Comparison of ENCODE assay signal across 22 cellular contexts in genomic region chr11:130171534-130171933, GRCh38.
"Had no signal": no experiment of that assay in that cellular context is flagged by ENCODE, and none has a peak within 500 bp of the region (broad histone marks: within the 10 kb centered on the region; RNA-seq: fewer than 3 reads in every experiment).

No MANE protein-coding gene starts in this region.

- ATAC-seq: activated CD8-positive, alpha-beta T cell treated with anti-CD3 and anti-CD28 coated beads for 36 hours; activated T-helper 17 cell treated with anti-CD3 and anti-CD28 coated beads, Interleukin-2, amount 50 U/mL, for 72 hours; effector memory CD8-positive, alpha-beta T cell; foreskin keratinocyte; natural killer cell; pancreas; right lobe of liver; upper lobe of right lung had no signal

- H3K4me1 ChIP-seq: right lobe of liver, upper lobe of right lung had no signal

- H3K36me3 ChIP-seq: cardiac muscle cell, neutrophil, pancreas, right lobe of liver, stomach, upper lobe of right lung had no signal

- H3K27me3 ChIP-seq: foreskin keratinocyte, hepatocyte, pancreas, right lobe of liver, stomach, upper lobe of right lung had no signal

- DNase-seq: activated B cell treated with CpG ODN at 0.5 μM for 24 hours; activated CD4-positive, alpha-beta T cell treated with anti-CD3 and anti-CD28 coated beads for 4 hours; activated CD8-positive, alpha-beta T cell treated with anti-CD3 and anti-CD28 coated beads for 36 hours; activated naive CD4-positive, alpha-beta T cell; activated naive CD8-positive, alpha-beta T cell treated with anti-CD3 and anti-CD28 coated beads for 36 hours; activated T-cell treated with anti-CD3 and anti-CD28 coated beads, Interleukin-2, amount 50 U/mL, for 1 hour; amniotic stem cell; effector memory CD8-positive, alpha-beta T cell; foreskin keratinocyte; mesenchymal stem cell; natural killer cell; pancreas; right lobe of liver; small intestine; stimulated activated CD4-positive, alpha-beta T cell treated with anti-CD3 and anti-CD28 coated beads, Interleukin-15, amount 100 ng/mL, for 24 hours; stimulated activated CD4-positive, alpha-beta T cell treated with anti-CD3 and anti-CD28 coated beads, Interleukin-2, amount 100 ng/mL, for 48 hours; stomach; upper lobe of right lung had no signal

- H3K27ac ChIP-seq: cardiac muscle cell, foreskin keratinocyte, hepatocyte, neutrophil, pancreas, right lobe of liver, stomach, upper lobe of right lung had no signal

- H3K9me3 ChIP-seq: neutrophil, pancreas, right lobe of liver, upper lobe of right lung had no signal

- H3K4me3 ChIP-seq: cardiac muscle cell, hepatocyte, pancreas, right lobe of liver, stomach, upper lobe of right lung had no signal
